In genomic region chrX:43316161-43316560, GRCh38 we compare ENCODE assay signal across 27 cellular contexts.
DNase-seq lines count a peak whose midpoint lies in the region; ATAC-seq, FAIRE-seq and TF ChIP-seq lines count a peak whose summit lies in the region.
"Had no signal": no experiment of that assay in that cellular context is flagged by ENCODE, and none has a peak within 500 bp of the region (broad histone marks: within the 10 kb centered on the region; RNA-seq: fewer than 3 reads in every experiment).

No MANE protein-coding gene starts in this region.

- H3K27me3 Mint-ChIP-seq in glutamatergic neuron (ENCODE audit: unreplicated experiment), result no peaks in the 10 kb centered on the region
- H3K27me3 Mint-ChIP-seq: CD4-positive, alpha-beta memory T cell; CD4-positive, CD25-positive, alpha-beta regulatory T cell had no signal

- peak overlapping the region; percentile 34; the same call in 1 of the 2 replicates for H2AFZ ChIP-seq in OCI-LY1 (ENCODE audit: low read length)

- H3K9me3 ChIP-seq in OCI-LY1 (ENCODE audit: low read length) (no peaks in the 10 kb centered on the region), mucosa of descending colon (no peaks in the 10 kb centered on the region)
- H3K9me3 ChIP-seq: BE2C, BLaER1 had no signal

- H3K27ac Mint-ChIP-seq in glutamatergic neuron (ENCODE audit: unreplicated experiment), result no peak overlapping the region
- H3K27ac Mint-ChIP-seq: CD14-positive monocyte; CD4-positive, alpha-beta memory T cell; CD8-positive, alpha-beta memory T cell had no signal

- H3K36me3 Mint-ChIP-seq in glutamatergic neuron (ENCODE audit: unreplicated experiment), result no peaks in the 10 kb centered on the region
- H3K36me3 Mint-ChIP-seq: CD14-positive monocyte; CD4-positive, alpha-beta memory T cell; CD8-positive, alpha-beta memory T cell had no signal

- TF ChIP-seq POLR2A in GM12891 (IDR thresholded peaks at IDR 0.05; ENCODE audit: low read depth, low read length), result no peak
- no peak for TF ChIP-seq POLR2A in GM12892 (IDR thresholded peaks at IDR 0.05; ENCODE audit: low read depth, low read length)

- H3K4me2 ChIP-seq in OCI-LY1 (ENCODE audit: low read length), result no peak overlapping the region
- H3K4me2 ChIP-seq: BLaER1 had no signal

- no peaks in the 10 kb centered on the region for H3F3A ChIP-seq in OCI-LY1 (ENCODE audit: insufficient read depth, low read length)

- H4K20me1 ChIP-seq in OCI-LY1 (ENCODE audit: insufficient read depth, low read length), result no peaks in the 10 kb centered on the region
- H4K20me1 ChIP-seq: BLaER1 had no signal

- no peaks in the 10 kb centered on the region for H3K9me3 Mint-ChIP-seq in glutamatergic neuron (ENCODE audit: unreplicated experiment)

- H3K9ac ChIP-seq in OCI-LY1 (ENCODE audit: low read length), result no peak overlapping the region
- H3K9ac ChIP-seq: BLaER1 had no signal

- H3K36me3 ChIP-seq in OCI-LY1 (ENCODE audit: insufficient read depth, low read length), result no peaks in the 10 kb centered on the region
- no peaks in the 10 kb centered on the region for H3K36me3 ChIP-seq in mucosa of descending colon (ENCODE audit: low read depth)
- H3K36me3 ChIP-seq: BE2C, BLaER1 had no signal

- no peak overlapping the region for H3K4me3 Mint-ChIP-seq in glutamatergic neuron (ENCODE audit: unreplicated experiment)
- H3K4me3 Mint-ChIP-seq: CD14-positive monocyte; CD4-positive, alpha-beta memory T cell; CD4-positive, CD25-positive, alpha-beta regulatory T cell; CD8-positive, alpha-beta memory T cell had no signal

- H3K27ac ChIP-seq in OCI-LY1 (ENCODE audit: low read depth, low read length, poor library complexity, severe bottlenecking), result no peak overlapping the region
- H3K27ac ChIP-seq: BLaER1 had no signal

- TF ChIP-seq CTCF in LNCaP clone FGC (IDR thresholded peaks at IDR 0.05; ENCODE audit: control insufficient read depth, extremely low read depth, insufficient read depth) (no peak), OCI-LY1 (IDR thresholded peaks at IDR 0.05; ENCODE audit: low read length) (no peak), glutamatergic neuron (IDR thresholded peaks at IDR 0.05; ENCODE audit: partially characterized antibody, unreplicated experiment) (no peak), mucosa of descending colon (IDR thresholded peaks at IDR 0.05) (no peak)

- peaks cover 7% of the 10 kb centered on the region for H3K4me1 ChIP-seq in OCI-LY1 (ENCODE audit: insufficient read depth, low read length, severe bottlenecking)
- no peaks in the 10 kb centered on the region for H3K4me1 ChIP-seq in mucosa of descending colon (ENCODE audit: low read depth)
- H3K4me1 ChIP-seq: BE2C, BLaER1 had no signal

- H3K4me3 ChIP-seq in LNCaP clone FGC (ENCODE audit: low read depth, low read length) (no peak overlapping the region), OCI-LY1 (ENCODE audit: low read depth, low read length, poor library complexity, severe bottlenecking) (no peak overlapping the region), mucosa of descending colon (no peak overlapping the region)
- H3K4me3 ChIP-seq: BLaER1, GM12878 had no signal

- ATAC-seq in mucosa of descending colon, result peak; percentile 30
- ATAC-seq: GM12878 had no signal

- no peaks in the 10 kb centered on the region for H3K4me1 Mint-ChIP-seq in glutamatergic neuron (ENCODE audit: low read depth, unreplicated experiment)
- H3K4me1 Mint-ChIP-seq: CD14-positive monocyte had no signal

- FAIRE-seq in urothelium cell line (lab: Jason Lieb, UNC) (no peak), GM12891 (lab: Jason Lieb, UNC) (no peak), GM12892 (lab: Jason Lieb, UNC) (no peak)
- FAIRE-seq: A204.1, GM12878, GM18507 had no signal

- intact Hi-C loops in mucosa of descending colon (cut with DNase I, micrococcal nuclease), result no loop called here

- DNase-seq in LNCaP clone FGC (ENCODE audit: low read depth) (peak; percentile 27), glutamatergic neuron (peak; percentile 5), mucosa of descending colon (peak in 1 of 3 donors; percentile 22), urothelium cell line (ENCODE audit: low spot score) (no peak), GM12891 (ENCODE audit: insufficient read length, low spot score) (no peak), GM12892 (ENCODE audit: insufficient read length) (no peak)
- DNase-seq: 8988T; ACHN; BE2C; C1 segment of cervical spinal cord; CD4-positive, alpha-beta memory T cell; CD4-positive, CD25-positive, alpha-beta regulatory T cell; CD8-positive, alpha-beta memory T cell; COR-L47; DMS 273 treated with DMSO at 0.1 percent for 48 hours; DMS153; DMS53; DMS79; DND-41; EL; GDM1 had no signal

- no peaks in the 10 kb centered on the region for H3K27me3 ChIP-seq in OCI-LY1 (ENCODE audit: insufficient read depth, low read length)
- H3K27me3 ChIP-seq: BE2C had no signal

- H3K9me2 ChIP-seq in OCI-LY1 (ENCODE audit: low read depth, low read length), result no peaks in the 10 kb centered on the region

- no peaks in the 10 kb centered on the region for H3K79me2 ChIP-seq in OCI-LY1 (ENCODE audit: insufficient read depth, low read length)

TF ChIP-seq in GM12891, 5 proteins besides CTCF, POLR2A, EP300 and RAD21:
- no peak for TF ChIP-seq SPI1 (IDR thresholded peaks at IDR 0.05; ENCODE audit: low read depth, low read length)

Comparison
In these comparisons a context has a peak if more than half of its experiments do, and no peak if none do; other contexts are left out.
1. DNase-seq: peak in LNCaP clone FGC (single experiment) and glutamatergic neuron (single experiment); none in urothelium cell line (single experiment), GM12891 (single experiment) and GM12892 (single experiment).